Comparison of ENCODE assay signal across 17 cellular contexts in genomic region chr16:81456523-81457325, GRCh38. TPM values are rescaled to one million over a fixed set of nuclear protein-coding genes. Genes with fewer than 3 reads are reported as not detected.
DNase-seq lines count a peak whose midpoint lies in the region; ATAC-seq, FAIRE-seq and TF ChIP-seq lines count a peak whose summit lies in the region.
"Had no signal": no experiment of that assay in that cellular context is flagged by ENCODE, and none has a peak within 500 bp of the region (broad histone marks: within the 10 kb centered on the region; RNA-seq: fewer than 3 reads in every experiment).

No MANE protein-coding gene starts in this region.

- H2BK12ac ChIP-seq in neuronal stem cell (ENCODE audit: low read length) = no peak overlapping the region

- no peaks in the 10 kb centered on the region for H3K27me3 ChIP-seq in CD8-positive, alpha-beta T cell (ENCODE audit: insufficient read depth, low read length)
- H3K27me3 ChIP-seq in neuronal stem cell (ENCODE audit: control insufficient read depth in 3 of 3, insufficient read depth in 3 of 3, low read depth in 1 of 3, low read length in 3 of 3) = no peaks in the 10 kb centered on the region

- peak overlapping the region; percentile 45 for H3K27ac Mint-ChIP-seq in CD8-positive, alpha-beta T cell

- no peak overlapping the region for H2BK15ac ChIP-seq in neuronal stem cell (ENCODE audit: low read length)

- no peak overlapping the region for H3K27ac ChIP-seq in CD8-positive, alpha-beta T cell (ENCODE audit: low read depth, low read length)
- H3K27ac ChIP-seq in kidney (ENCODE audit: low read depth in 2 of 2, low read length in 2 of 2) (peak overlapping the region; percentile 63 to 72), neuronal stem cell (replicated peaks; ENCODE audit: low read length) (no peak overlapping the region)

- H3K14ac ChIP-seq in neuronal stem cell (ENCODE audit: low read length) = no peak overlapping the region

- H3K36me3 ChIP-seq in CD8-positive, alpha-beta T cell (ENCODE audit: insufficient read depth, low read length) = no peaks in the 10 kb centered on the region
- H3K36me3 ChIP-seq in kidney (ENCODE audit: control insufficient read depth in 1 of 2, insufficient read depth in 2 of 2, low read length in 2 of 2) = no peaks in the 10 kb centered on the region
- peaks cover 7 to 21% of the 10 kb centered on the region in 2 donors for H3K36me3 ChIP-seq in neuronal stem cell (replicated peaks in 1 of 2; ENCODE audit: control insufficient read depth in 2 of 2, insufficient read depth in 2 of 2, low read length in 2 of 2)

- no peak overlapping the region for H2AFZ ChIP-seq in neuronal stem cell (ENCODE audit: low read length)

- H4K8ac ChIP-seq in neuronal stem cell (ENCODE audit: low read depth, low read length) = no peak overlapping the region

- H3K9ac ChIP-seq in kidney (ENCODE audit: low read length in 2 of 2) (peak overlapping the region in 1 of 2 donors; percentile 28), neuronal stem cell (ENCODE audit: low read depth, low read length, poor library complexity) (no peak overlapping the region)

- no peak overlapping the region for H2BK120ac ChIP-seq in neuronal stem cell (ENCODE audit: low read depth, low read length)

- DNase-seq in CD8-positive, alpha-beta T cell = no peak
- DNase-seq in SW480 (ENCODE audit: low spot score) = peak; percentile 60
- DNase-seq in kidney = no peak
- DNase-seq in neuronal stem cell (ENCODE audit: low spot score) = no peak
- no peak for DNase-seq in NCI-H1417 treated with DMSO at 0.1 percent for 48 hours (lab: John Stamatoyannopoulos, UW)
- DNase-seq in RKO (ENCODE audit: low spot score) = no peak
- DNase-seq: activated CD4-positive, alpha-beta T cell treated with anti-CD3 and anti-CD28 coated beads, Interleukin-2, amount 50 U/mL, for 4 hours; caudate nucleus; erythroblast; mammary epithelial cell; NCI-H1092; retina; stimulated activated CD4-positive, alpha-beta T cell treated with anti-CD3 and anti-CD28 coated beads, Interleukin-4, amount 100 ng/mL, for 4 hours; stimulated activated naive CD8-positive, alpha-beta T cell treated with anti-CD3 and anti-CD28 coated beads, Interleukin-15, amount 100 ng/mL, for 72 hours; T-helper 1 cell had no signal

- H2BK5ac ChIP-seq in neuronal stem cell (ENCODE audit: low read length) = peak overlapping the region; percentile 26

- H3K4me1 ChIP-seq in CD8-positive, alpha-beta T cell (ENCODE audit: insufficient read depth, low read length) = peaks cover 23% of the 10 kb centered on the region
- H3K4me1 ChIP-seq in kidney (ENCODE audit: control insufficient read depth in 1 of 2, insufficient read depth in 1 of 2, low read depth in 1 of 2, low read length in 2 of 2) (peaks cover 55 to 60% of the 10 kb centered on the region in 2 donors), neuronal stem cell (ENCODE audit: control insufficient read depth in 2 of 2, insufficient read depth in 1 of 2, low read depth in 1 of 2, low read length in 2 of 2) (peaks cover 8 to 10% of the 10 kb centered on the region in 2 donors)

- peak overlapping the region; percentile 34 for H3K23ac ChIP-seq in neuronal stem cell (ENCODE audit: low read depth, low read length, poor library complexity)

- no peak overlapping the region for H3K4me2 ChIP-seq in neuronal stem cell (ENCODE audit: insufficient read depth, low read length, poor library complexity, severe bottlenecking)

- peaks cover 73% of the 10 kb centered on the region for H3K4me1 Mint-ChIP-seq in CD8-positive, alpha-beta T cell (ENCODE audit: low read depth)

- no peaks in the 10 kb centered on the region for H3K9me3 ChIP-seq in CD8-positive, alpha-beta T cell (ENCODE audit: low read length)
- H3K9me3 ChIP-seq in kidney (ENCODE audit: control insufficient read depth in 1 of 2, low read length in 2 of 2) = no peaks in the 10 kb centered on the region
- H3K9me3 ChIP-seq in neuronal stem cell (replicated peaks in 1 of 2; ENCODE audit: control insufficient read depth in 2 of 2, insufficient read depth in 1 of 2, low read depth in 1 of 2, low read length in 2 of 2) = peaks cover 0 to 2% of the 10 kb centered on the region in 2 donors

- peaks cover 18% of the 10 kb centered on the region for H3K79me1 ChIP-seq in neuronal stem cell (ENCODE audit: low read depth, low read length)

- no peaks in the 10 kb centered on the region for H3K27me3 Mint-ChIP-seq in CD8-positive, alpha-beta T cell (ENCODE audit: low read depth)
- H3K27me3 Mint-ChIP-seq: stimulated activated naive CD8-positive, alpha-beta T cell treated with anti-CD3 and anti-CD28 coated beads, Interleukin-15, amount 100 ng/mL, for 72 hours had no signal

- no peak for FAIRE-seq in kidney (lab: Jason Lieb, UNC)

- no peak overlapping the region for H2AK5ac ChIP-seq in neuronal stem cell (ENCODE audit: low read depth, low read length)

- WGBS in neuronal stem cell (ENCODE audit: extremely low coverage in 2 of 2, insufficient read length in 2 of 2, insufficient replicate concordance in 1 of 2), 2 donors = no CpG with 5 or more reads among the region's 23 CpGs

- no peak overlapping the region for H3K4ac ChIP-seq in neuronal stem cell (ENCODE audit: low read length)

- no peak overlapping the region for H3K4me3 Mint-ChIP-seq in CD8-positive, alpha-beta T cell
- H3K4me3 Mint-ChIP-seq: stimulated activated naive CD8-positive, alpha-beta T cell treated with anti-CD3 and anti-CD28 coated beads, Interleukin-15, amount 100 ng/mL, for 72 hours had no signal

- H4K91ac ChIP-seq in neuronal stem cell (ENCODE audit: low read depth, low read length, poor library complexity) = no peak overlapping the region

- no peak overlapping the region for H3K4me3 ChIP-seq in CD8-positive, alpha-beta T cell (ENCODE audit: low read depth, low read length)
- peak overlapping the region in 1 of 2 donors; percentile 14 for H3K4me3 ChIP-seq in kidney (ENCODE audit: low read length in 2 of 2)
- no peak overlapping the region for H3K4me3 ChIP-seq in neuronal stem cell (ENCODE audit: low read length in 2 of 2)

- intact Hi-C loops in CD8-positive, alpha-beta T cell (cut with DNase I, micrococcal nuclease) = loop anchor here in 1 of 2 experiments (10.0 kb wide), 1 partner anchor 52 kb away; no protein-coding TSS in a partner anchor
- intact Hi-C loops in kidney (cut with DNase I) = no loop called here

- POLR2A ChIA-PET in CD8-positive, alpha-beta T cell (lab: Charles Lee) = no interaction called here

- CTCF ChIA-PET in CD8-positive, alpha-beta T cell (lab: Charles Lee) = interaction anchor here (1.4 kb wide), 1 partner anchor 53 kb away, joined by 4 read pairs; no protein-coding TSS in a partner anchor

- no peak for TF ChIP-seq CTCF in CD8-positive, alpha-beta T cell (IDR thresholded peaks at IDR 0.05)
- TF ChIP-seq CTCF in kidney (IDR thresholded peaks at IDR 0.05; ENCODE audit: borderline replicate concordance, extremely low read depth, insufficient read depth) = no peak

- H3K9me3 Mint-ChIP-seq in CD8-positive, alpha-beta T cell = no peaks in the 10 kb centered on the region

- no peak overlapping the region for H3K18ac ChIP-seq in neuronal stem cell (ENCODE audit: low read length)

- ATAC-seq in CD8-positive, alpha-beta T cell = no peak
- ATAC-seq in HG02642 (IDR thresholded peaks at IDR 0.05; ENCODE audit: poor library complexity, unreplicated experiment) (no peak), GM21423 (IDR thresholded peaks at IDR 0.05; ENCODE audit: unreplicated experiment) (no peak)
- ATAC-seq: stimulated activated naive CD8-positive, alpha-beta T cell treated with anti-CD3 and anti-CD28 coated beads, Interleukin-15, amount 100 ng/mL, for 72 hours had no signal

- H3K36me3 Mint-ChIP-seq in CD8-positive, alpha-beta T cell = peaks cover 40% of the 10 kb centered on the region

RNA-seq across cellular contexts. Expression of gene CMIP, which starts 12.1 kb away (rescaled TPM):
- total RNA-seq in CD8-positive, alpha-beta T cell = 10 to 100 TPM; 40.9 to 42.1 TPM
- total RNA-seq in kidney = 65.7 TPM
- 16.6 TPM for polyA plus RNA-seq in kidney (ENCODE audit: insufficient read depth, low read depth, low replicate concordance)
- polyA plus RNA-seq in neuronal stem cell (2013, experiment 1 of 2) = 29.4 TPM
- 31.2 TPM for polyA plus RNA-seq in neuronal stem cell (2013, experiment 2 of 2)

Comparison
In these comparisons a context has a peak if more than half of its experiments do, and no peak if none do; other contexts are left out.
1. H3K27ac ChIP-seq: peak in kidney (2 of 2); none in CD8-positive, alpha-beta T cell (single experiment) and neuronal stem cell (single experiment).